Comparison of ENCODE assay signal across 40 cellular contexts in genomic region chr14:35459779-35460178, GRCh38.
"Had no signal": no experiment of that assay in that cellular context is flagged by ENCODE, and none has a peak within 500 bp of the region (broad histone marks: within the 10 kb centered on the region; RNA-seq: fewer than 3 reads in every experiment).

No MANE protein-coding gene starts in this region.

- DNase-seq: activated effector memory CD4-positive, alpha-beta T cell treated with anti-CD3 and anti-CD28 coated beads, Interleukin-2, amount 50 U/mL, for 16 hours; activated effector memory CD4-positive, alpha-beta T cell treated with Interleukin-2 at 50 U/mL for 16 hours; activated gamma-delta T cell; activated gamma-delta T cell treated with Interleukin-2 at 50 U/mL for 16 hours; activated naive CD4-positive, alpha-beta T cell; activated naive CD4-positive, alpha-beta T cell treated with anti-CD3 and anti-CD28 coated beads for 36 hours; activated naive CD4-positive, alpha-beta T cell treated with anti-CD3 and anti-CD28 coated beads, Interleukin-2, amount 10 ng/mL, durations not matched to agents 7 days and 5 days; activated naive CD4-positive, alpha-beta T cell treated with anti-CD3 and anti-CD28 coated beads, Interleukin-2, amount 50 U/mL, for 16 hours; activated naive CD4-positive, alpha-beta T cell treated with Interleukin-2 at 50 U/mL for 16 hours; activated naive CD8-positive, alpha-beta T cell treated with anti-CD3 and anti-CD28 coated beads for 36 hours; activated naive CD8-positive, alpha-beta T cell treated with anti-CD3 and anti-CD28 coated beads, Interleukin-2, amount 10 ng/mL, durations not matched to agents 7 days and 5 days; activated naive CD8-positive, alpha-beta T cell treated with anti-CD3 and anti-CD28 coated beads, Interleukin-2, amount 50 U/mL, for 24 hours; activated T-cell treated with anti-CD3 and anti-CD28 coated beads, Interleukin-2, amount 50 U/mL, for 1 hour; activated T-cell treated with anti-CD3 and anti-CD28 coated beads, Interleukin-2, amount 50 U/mL, for 24 hours; activated T-cell treated with anti-CD3 and anti-CD28 coated beads, Interleukin-2, amount 50 U/mL, for 4 hours; activated T-cell treated with anti-CD3 and anti-CD28 coated beads, Interleukin-2, amount 50 U/mL, for 48 hours; activated T-cell treated with anti-CD3 and anti-CD28 coated beads, Interleukin-2, amount 50 U/mL, for 72 hours; adrenal gland; amniotic stem cell; amygdala; anterior cingulate cortex; aorta; body of pancreas; brain microvascular endothelial cell; caudate nucleus; central memory CD4-positive, alpha-beta T cell; cerebellar nuclear complex had no signal

- FAIRE-seq: astrocyte, bronchial epithelial cell had no signal

- H3K27ac Mint-ChIP-seq: activated naive CD4-positive, alpha-beta T cell treated with anti-CD3 and anti-CD28 coated beads for 36 hours; activated naive CD4-positive, alpha-beta T cell treated with anti-CD3 and anti-CD28 coated beads, Interleukin-2, amount 10 ng/mL, durations not matched to agents 7 days and 5 days; activated naive CD4-positive, alpha-beta T cell treated with anti-CD3 and anti-CD28 coated beads, Interleukin-2, amount 50 U/mL, for 24 hours; activated naive CD4-positive, alpha-beta T cell treated with anti-CD3 and anti-CD28 coated beads, Interleukin-2, amount 50 U/mL, for 72 hours; activated naive CD8-positive, alpha-beta T cell; activated naive CD8-positive, alpha-beta T cell treated with anti-CD3 and anti-CD28 coated beads for 36 hours; activated naive CD8-positive, alpha-beta T cell treated with anti-CD3 and anti-CD28 coated beads, Interleukin-2, amount 10 ng/mL, durations not matched to agents 7 days and 5 days; activated naive CD8-positive, alpha-beta T cell treated with anti-CD3 and anti-CD28 coated beads, Interleukin-2, amount 50 U/mL, for 24 hours; activated T-cell treated with anti-CD3 and anti-CD28 coated beads, Interleukin-2, amount 50 U/mL, for 24 hours; activated T-cell treated with anti-CD3 and anti-CD28 coated beads, Interleukin-2, amount 50 U/mL, for 72 hours; activated T-helper 1 cell treated with anti-CD3 and anti-CD28 coated beads, Interleukin-12 subunit alpha, Interleukin-12 subunit beta, Interleukin-2, Interleukin-4 antibody, amounts not matched to agents 30 ng/mL and 10 ng/mL and 1 ng/mL, durations not matched to agents 14 hours and 24 hours and 36 hours; activated T-helper 17 cell treated with anti-CD3 and anti-CD28 coated beads, Interleukin-2, amount 50 U/mL, for 72 hours; activated T-helper 2 cell treated with anti-CD3 and anti-CD28 coated beads, Interferon-gamma antibody, Interleukin-2, Interleukin-4, amounts not matched to agents 10 μg/mL and 5 μg/mL and 100 μg/mL, durations not matched to agents 14 hours and 24 hours and 36 hours; brain had no signal

- H3K27me3 ChIP-seq: adrenal gland, ascending aorta, body of pancreas, brain microvascular endothelial cell, breast epithelium, cardiac muscle cell had no signal

- H3K36me3 ChIP-seq: adrenal gland, ascending aorta, brain microvascular endothelial cell, breast epithelium, cardiac muscle cell had no signal

- H3K36me3 Mint-ChIP-seq: activated naive CD4-positive, alpha-beta T cell treated with anti-CD3 and anti-CD28 coated beads, Interleukin-2, amount 10 ng/mL, durations not matched to agents 7 days and 5 days; activated naive CD4-positive, alpha-beta T cell treated with anti-CD3 and anti-CD28 coated beads, Interleukin-2, amount 50 U/mL, for 24 hours; activated naive CD8-positive, alpha-beta T cell treated with anti-CD3 and anti-CD28 coated beads for 36 hours; activated naive CD8-positive, alpha-beta T cell treated with anti-CD3 and anti-CD28 coated beads, Interleukin-2, amount 10 ng/mL, durations not matched to agents 7 days and 5 days; brain had no signal

- H3K9me3 Mint-ChIP-seq: activated T-helper 17 cell treated with anti-CD3 and anti-CD28 coated beads, Interleukin-2, amount 50 U/mL, for 72 hours had no signal

- H3K4me3 Mint-ChIP-seq: activated naive CD4-positive, alpha-beta T cell treated with anti-CD3 and anti-CD28 coated beads for 36 hours; activated naive CD4-positive, alpha-beta T cell treated with anti-CD3 and anti-CD28 coated beads, Interleukin-2, amount 10 ng/mL, durations not matched to agents 7 days and 5 days; activated naive CD4-positive, alpha-beta T cell treated with anti-CD3 and anti-CD28 coated beads, Interleukin-2, amount 50 U/mL, for 24 hours; activated naive CD8-positive, alpha-beta T cell; activated naive CD8-positive, alpha-beta T cell treated with anti-CD3 and anti-CD28 coated beads for 36 hours; activated naive CD8-positive, alpha-beta T cell treated with anti-CD3 and anti-CD28 coated beads, Interleukin-2, amount 10 ng/mL, durations not matched to agents 7 days and 5 days; activated naive CD8-positive, alpha-beta T cell treated with anti-CD3 and anti-CD28 coated beads, Interleukin-2, amount 50 U/mL, for 24 hours; activated T-cell treated with anti-CD3 and anti-CD28 coated beads, Interleukin-2, amount 50 U/mL, for 24 hours; activated T-cell treated with anti-CD3 and anti-CD28 coated beads, Interleukin-2, amount 50 U/mL, for 4 hours; activated T-cell treated with anti-CD3 and anti-CD28 coated beads, Interleukin-2, amount 50 U/mL, for 72 hours; activated T-helper 1 cell treated with anti-CD3 and anti-CD28 coated beads, Interleukin-12 subunit alpha, Interleukin-12 subunit beta, Interleukin-2, Interleukin-4 antibody, amounts not matched to agents 30 ng/mL and 10 ng/mL and 1 ng/mL, durations not matched to agents 14 hours and 24 hours and 36 hours; activated T-helper 17 cell treated with anti-CD3 and anti-CD28 coated beads, Interleukin-2, amount 50 U/mL, for 72 hours; brain; central memory CD8-positive, alpha-beta T cell had no signal

- H3K4me3 ChIP-seq: adrenal gland, ascending aorta, body of pancreas, breast epithelium, cardiac muscle cell had no signal

- H3K4me1 Mint-ChIP-seq: activated naive CD4-positive, alpha-beta T cell treated with anti-CD3 and anti-CD28 coated beads, Interleukin-2, amount 50 U/mL, for 24 hours; activated naive CD8-positive, alpha-beta T cell treated with anti-CD3 and anti-CD28 coated beads for 36 hours; activated naive CD8-positive, alpha-beta T cell treated with anti-CD3 and anti-CD28 coated beads, Interleukin-2, amount 10 ng/mL, durations not matched to agents 7 days and 5 days; activated naive CD8-positive, alpha-beta T cell treated with anti-CD3 and anti-CD28 coated beads, Interleukin-2, amount 50 U/mL, for 24 hours; activated T-helper 17 cell treated with anti-CD3 and anti-CD28 coated beads, Interleukin-2, amount 50 U/mL, for 72 hours; brain; central memory CD8-positive, alpha-beta T cell had no signal

- H3K4me1 ChIP-seq: adrenal gland, ascending aorta, body of pancreas, breast epithelium had no signal

- H3K27me3 Mint-ChIP-seq: activated naive CD4-positive, alpha-beta T cell treated with anti-CD3 and anti-CD28 coated beads, Interleukin-2, amount 50 U/mL, for 24 hours; activated naive CD8-positive, alpha-beta T cell treated with anti-CD3 and anti-CD28 coated beads for 36 hours had no signal

- ATAC-seq: activated naive CD4-positive, alpha-beta T cell treated with anti-CD3 and anti-CD28 coated beads, Interleukin-2, amount 50 U/mL, for 72 hours; activated naive CD8-positive, alpha-beta T cell treated with anti-CD3 and anti-CD28 coated beads, Interleukin-2, amount 50 U/mL, for 24 hours; activated T-cell treated with anti-CD3 and anti-CD28 coated beads, Interleukin-2, amount 50 U/mL, for 4 hours; activated T-cell treated with anti-CD3 and anti-CD28 coated beads, Interleukin-2, amount 50 U/mL, for 72 hours; activated T-helper 17 cell treated with anti-CD3 and anti-CD28 coated beads, Interleukin-2, amount 50 U/mL, for 72 hours; body of pancreas had no signal

- H3K27ac ChIP-seq: adrenal gland, ascending aorta, body of pancreas, brain microvascular endothelial cell, breast epithelium, cardiac muscle cell had no signal
